In the genomic region with DNA sequence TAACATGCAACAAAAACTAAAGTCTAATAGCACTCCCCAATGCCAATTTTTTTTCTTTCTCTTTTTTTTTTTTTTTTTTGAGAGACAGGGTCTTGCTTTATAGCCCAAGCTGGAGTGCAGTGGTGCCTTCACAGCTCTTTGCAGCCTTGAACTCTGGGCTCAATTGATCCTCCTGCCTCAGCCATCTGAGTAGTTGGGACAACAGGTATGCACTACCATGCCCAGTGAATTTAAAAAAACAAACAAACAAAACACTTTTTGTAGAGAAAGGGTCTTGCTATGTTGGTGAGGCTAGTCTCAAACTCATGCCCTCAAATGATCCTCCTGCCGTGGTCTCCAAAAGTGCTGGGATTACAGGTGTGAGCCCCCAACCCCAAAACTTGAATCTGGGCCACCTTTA, we compare ENCODE assay signal across 1 cellular context.
TF ChIP-seq lines count a peak whose summit lies in the region.

No MANE protein-coding gene starts in this region.

TF ChIP-seq in HepG2, 621 proteins besides CTCF, POLR2A, EP300 and RAD21 (continued from another document):
- TF ChIP-seq, protein P1, sequence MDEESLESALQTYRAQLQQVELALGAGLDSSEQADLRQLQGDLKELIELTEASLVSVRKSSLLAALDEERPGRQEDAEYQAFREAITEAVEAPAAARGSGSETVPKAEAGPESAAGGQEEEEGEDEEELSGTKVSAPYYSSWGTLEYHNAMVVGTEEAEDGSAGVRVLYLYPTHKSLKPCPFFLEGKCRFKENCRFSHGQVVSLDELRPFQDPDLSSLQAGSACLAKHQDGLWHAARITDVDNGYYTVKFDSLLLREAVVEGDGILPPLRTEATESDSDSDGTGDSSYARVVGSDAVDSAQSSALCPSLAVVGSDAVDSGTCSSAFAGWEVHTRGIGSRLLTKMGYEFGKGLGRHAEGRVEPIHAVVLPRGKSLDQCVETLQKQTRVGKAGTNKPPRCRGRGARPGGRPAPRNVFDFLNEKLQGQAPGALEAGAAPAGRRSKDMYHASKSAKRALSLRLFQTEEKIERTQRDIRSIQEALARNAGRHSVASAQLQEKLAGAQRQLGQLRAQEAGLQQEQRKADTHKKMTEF (CRISPR knock-in tag; IDR thresholded peaks at IDR 0.05) = no peak
- TF ChIP-seq NFIB (CRISPR knock-in tag; IDR thresholded peaks at IDR 0.05; ENCODE audit: borderline replicate concordance) (no peak), SKI (IDR thresholded peaks at IDR 0.05; ENCODE audit: partially characterized antibody) (no peak), ZNF597 (CRISPR knock-in tag; IDR thresholded peaks at IDR 0.05) (no peak), MLLT10 (CRISPR knock-in tag; IDR thresholded peaks at IDR 0.05) (no peak), GRHL1 (CRISPR knock-in tag; conservative IDR thresholded peaks at IDR 0.05) (no peak), FOXK1 (CRISPR knock-in tag; IDR thresholded peaks at IDR 0.05; ENCODE audit: borderline replicate concordance, low read depth) (0 out of 2 replicates have a peak, but pooled peaks have one; percentile 45), ZNF329 (CRISPR knock-in tag; IDR thresholded peaks at IDR 0.05; ENCODE audit: low read depth) (no peak), ZNF362 (CRISPR knock-in tag; IDR thresholded peaks at IDR 0.05; ENCODE audit: borderline replicate concordance) (peak; percentile 76; the same call in 1 of the 2 replicates), SOX5 (CRISPR knock-in tag; IDR thresholded peaks at IDR 0.05; ENCODE audit: borderline replicate concordance) (no peak), ZNF263 (CRISPR knock-in tag; IDR thresholded peaks at IDR 0.05) (no peak), ZNF720 (CRISPR knock-in tag; IDR thresholded peaks at IDR 0.05) (no peak), ZNF207 (IDR thresholded peaks at IDR 0.05; ENCODE audit: borderline replicate concordance) (no peak), FOXO1 (CRISPR knock-in tag; IDR thresholded peaks at IDR 0.05) (peak; percentile 25; the same call in 1 of the 2 replicates), NR2F6 (IDR thresholded peaks at IDR 0.05) (no peak), NR2F6 (CRISPR knock-in tag; IDR thresholded peaks at IDR 0.05) (0 out of 2 replicates have a peak, but pooled peaks have one; percentile 14), DDIT3 (CRISPR knock-in tag; IDR thresholded peaks at IDR 0.05) (no peak), ZBTB34 (CRISPR knock-in tag; IDR thresholded peaks at IDR 0.05) (no peak), ZFP37 (CRISPR knock-in tag; IDR thresholded peaks at IDR 0.05; ENCODE audit: borderline replicate concordance) (no peak), ZMYM2 (CRISPR knock-in tag; IDR thresholded peaks at IDR 0.05) (0 out of 2 replicates have a peak, but pooled peaks have one; percentile 71), ZBTB8A (CRISPR knock-in tag; IDR thresholded peaks at IDR 0.05; ENCODE audit: borderline replicate concordance, low read depth) (no peak), ZC3H4 (CRISPR knock-in tag; IDR thresholded peaks at IDR 0.05; ENCODE audit: borderline replicate concordance) (no peak), CC2D1A (CRISPR knock-in tag; IDR thresholded peaks at IDR 0.05) (no peak), PHB2 (IDR thresholded peaks at IDR 0.05; ENCODE audit: partially characterized antibody) (no peak), ZSCAN29 (CRISPR knock-in tag; conservative IDR thresholded peaks at IDR 0.05) (no peak), NFIC (IDR thresholded peaks at IDR 0.05; ENCODE audit: low read length) (no peak), ISL2 (CRISPR knock-in tag; IDR thresholded peaks at IDR 0.05) (no peak), ZNF343 (CRISPR knock-in tag; IDR thresholded peaks at IDR 0.05) (no peak), HDAC1 (CRISPR knock-in tag; IDR thresholded peaks at IDR 0.05) (peak; percentile 47; the same call in 1 of the 2 replicates), SAP130 (CRISPR knock-in tag; IDR thresholded peaks at IDR 0.05; ENCODE audit: low read depth) (no peak)
- TF ChIP-seq, protein P2, sequence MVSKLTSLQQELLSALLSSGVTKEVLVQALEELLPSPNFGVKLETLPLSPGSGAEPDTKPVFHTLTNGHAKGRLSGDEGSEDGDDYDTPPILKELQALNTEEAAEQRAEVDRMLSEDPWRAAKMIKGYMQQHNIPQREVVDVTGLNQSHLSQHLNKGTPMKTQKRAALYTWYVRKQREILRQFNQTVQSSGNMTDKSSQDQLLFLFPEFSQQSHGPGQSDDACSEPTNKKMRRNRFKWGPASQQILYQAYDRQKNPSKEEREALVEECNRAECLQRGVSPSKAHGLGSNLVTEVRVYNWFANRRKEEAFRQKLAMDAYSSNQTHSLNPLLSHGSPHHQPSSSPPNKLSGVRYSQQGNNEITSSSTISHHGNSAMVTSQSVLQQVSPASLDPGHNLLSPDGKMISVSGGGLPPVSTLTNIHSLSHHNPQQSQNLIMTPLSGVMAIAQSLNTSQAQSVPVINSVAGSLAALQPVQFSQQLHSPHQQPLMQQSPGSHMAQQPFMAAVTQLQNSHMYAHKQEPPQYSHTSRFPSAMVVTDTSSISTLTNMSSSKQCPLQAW (CRISPR knock-in tag; IDR thresholded peaks at IDR 0.05) = no peak
- TF ChIP-seq, protein P3, sequence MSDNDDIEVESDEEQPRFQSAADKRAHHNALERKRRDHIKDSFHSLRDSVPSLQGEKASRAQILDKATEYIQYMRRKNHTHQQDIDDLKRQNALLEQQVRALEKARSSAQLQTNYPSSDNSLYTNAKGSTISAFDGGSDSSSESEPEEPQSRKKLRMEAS (IDR thresholded peaks at IDR 0.05) = no peak
- TF ChIP-seq, protein P4, sequence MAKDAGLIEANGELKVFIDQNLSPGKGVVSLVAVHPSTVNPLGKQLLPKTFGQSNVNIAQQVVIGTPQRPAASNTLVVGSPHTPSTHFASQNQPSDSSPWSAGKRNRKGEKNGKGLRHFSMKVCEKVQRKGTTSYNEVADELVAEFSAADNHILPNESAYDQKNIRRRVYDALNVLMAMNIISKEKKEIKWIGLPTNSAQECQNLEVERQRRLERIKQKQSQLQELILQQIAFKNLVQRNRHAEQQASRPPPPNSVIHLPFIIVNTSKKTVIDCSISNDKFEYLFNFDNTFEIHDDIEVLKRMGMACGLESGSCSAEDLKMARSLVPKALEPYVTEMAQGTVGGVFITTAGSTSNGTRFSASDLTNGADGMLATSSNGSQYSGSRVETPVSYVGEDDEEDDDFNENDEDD (CRISPR knock-in tag; IDR thresholded peaks at IDR 0.05; ENCODE audit: borderline replicate concordance) = no peak
